Comparison of ENCODE assay signal across 8 cellular contexts in the genomic region with DNA sequence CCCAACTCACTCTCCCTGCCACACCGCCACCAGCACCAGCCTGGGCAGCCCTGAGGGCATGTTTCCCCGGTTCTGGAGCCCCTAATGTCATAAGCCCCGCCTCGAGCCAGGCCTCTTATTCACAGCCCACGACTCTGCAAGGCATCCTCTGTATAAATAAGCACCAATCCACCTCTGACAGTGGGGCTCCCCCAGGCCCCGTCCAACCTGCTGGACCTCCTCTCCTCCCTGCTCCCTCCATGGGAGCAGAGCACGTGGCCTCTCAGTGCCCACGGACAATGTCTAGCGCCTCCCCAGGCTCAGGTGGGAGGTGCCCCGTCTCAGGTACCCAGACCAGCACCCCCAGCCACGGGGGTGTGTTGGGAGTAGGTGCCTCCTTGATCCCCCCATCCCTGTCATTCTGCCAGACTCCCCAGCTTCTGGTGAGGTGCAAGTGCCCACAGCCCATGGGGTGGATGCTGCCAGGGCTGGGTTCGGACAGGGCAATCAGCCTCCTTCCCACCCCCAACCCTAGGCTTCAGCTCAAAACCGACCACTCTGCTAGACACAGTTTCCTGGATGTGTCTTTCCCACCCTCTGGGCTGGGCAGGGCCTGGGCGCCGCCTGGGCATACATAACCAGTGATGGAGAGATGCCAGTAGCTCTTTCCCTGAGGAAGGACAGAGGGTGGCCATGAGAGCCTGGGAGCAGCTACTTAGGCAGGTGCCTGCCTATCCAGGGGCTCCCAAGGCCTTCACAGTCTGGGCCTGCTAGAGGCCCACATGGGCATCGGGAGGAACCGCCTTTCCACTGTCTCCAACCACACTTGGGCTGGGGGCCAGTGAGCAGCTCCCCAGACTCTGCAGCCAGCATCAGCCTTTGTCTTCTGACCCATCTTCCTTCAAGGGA. TPM values are rescaled to one million over a fixed set of nuclear protein-coding genes. Genes with fewer than 3 reads are reported as not detected.
DNase-seq lines count a peak whose midpoint lies in the region; ATAC-seq and TF ChIP-seq lines count a peak whose summit lies in the region.

No MANE protein-coding gene starts in this region.

- no peaks in the 10 kb centered on the region for H4K20me1 ChIP-seq in smooth muscle cell (ENCODE audit: low read depth)

- H3K27ac ChIP-seq in smooth muscle cell (ENCODE audit: low read depth), result no peak overlapping the region

- no peaks in the 10 kb centered on the region for H3K9me3 ChIP-seq in smooth muscle cell (replicated peaks; ENCODE audit: low read depth)

- no peaks in the 10 kb centered on the region for H3F3A ChIP-seq in smooth muscle cell (ENCODE audit: low read depth)

- no peak for TF ChIP-seq CTCF in smooth muscle cell (IDR thresholded peaks at IDR 0.05; ENCODE audit: borderline replicate concordance, insufficient read depth, poor library complexity, severe bottlenecking)

- H3K9me3 Mint-ChIP-seq in activated T-cell treated with anti-CD3 and anti-CD28 coated beads, Interleukin-2, amount 50 U/mL, for 72 hours, result no peaks in the 10 kb centered on the region

- no peak overlapping the region for H3K4me3 ChIP-seq in smooth muscle cell

- DNase-seq in activated T-cell treated with anti-CD3 and anti-CD28 coated beads, Interleukin-2, amount 50 U/mL, for 72 hours, result no peak
- DNase-seq in activated T-cell treated with anti-CD3 and anti-CD28 coated beads, Interleukin-2, amount 50 U/mL, for 1 hour, result no peak
- DNase-seq in NCI-H69 (lab: John Stamatoyannopoulos, UW), result peak; percentile 23
- no peak for DNase-seq in smooth muscle cell (lab: John Stamatoyannopoulos, UW; ENCODE audit: unreplicated experiment)
- no peak for DNase-seq in kidney glomerular epithelial cell (lab: John Stamatoyannopoulos, UW)
- no peak for DNase-seq in UCSD-AML1 (lab: John Stamatoyannopoulos, UW; ENCODE audit: unreplicated experiment)

- no peak for ATAC-seq in activated T-cell treated with anti-CD3 and anti-CD28 coated beads, Interleukin-2, amount 50 U/mL, for 72 hours (replicated peaks in 1 of 2)
- peak; percentile 45 for ATAC-seq in esophagus mucosa
- ATAC-seq in GM18517 (IDR thresholded peaks at IDR 0.05; ENCODE audit: unreplicated experiment), result no peak

- peaks cover 50% of the 10 kb centered on the region for H3K27me3 Mint-ChIP-seq in activated T-cell treated with anti-CD3 and anti-CD28 coated beads, Interleukin-2, amount 50 U/mL, for 72 hours (ENCODE audit: low read depth)

- H3K36me3 Mint-ChIP-seq in activated T-cell treated with anti-CD3 and anti-CD28 coated beads, Interleukin-2, amount 50 U/mL, for 72 hours (ENCODE audit: insufficient read depth in 2 of 2), result peaks cover 0 to 4% of the 10 kb centered on the region in 2 donors

- no peaks in the 10 kb centered on the region for H3K36me3 ChIP-seq in smooth muscle cell (ENCODE audit: low read depth)

- no peaks in the 10 kb centered on the region for H3K79me2 ChIP-seq in smooth muscle cell (ENCODE audit: low read depth)

- WGBS in smooth muscle cell (ENCODE audit: low lambda C conversion rate), result 47% methylated on average over 17 of the region's 17 CpGs

- H3K9ac ChIP-seq in smooth muscle cell (ENCODE audit: low read depth), result no peak overlapping the region

- peaks cover 64% of the 10 kb centered on the region for H3K27me3 ChIP-seq in smooth muscle cell (ENCODE audit: low read depth)

- no peak overlapping the region for H2AFZ ChIP-seq in smooth muscle cell (ENCODE audit: low read depth)

- H3K4me3 Mint-ChIP-seq in activated T-cell treated with anti-CD3 and anti-CD28 coated beads, Interleukin-2, amount 50 U/mL, for 72 hours, result peak overlapping the region; percentile 78 to 82

- H3K27ac Mint-ChIP-seq in activated T-cell treated with anti-CD3 and anti-CD28 coated beads, Interleukin-2, amount 50 U/mL, for 72 hours, result no peak overlapping the region

- H3K4me2 ChIP-seq in smooth muscle cell, result peak overlapping the region; percentile 97

- H3K4me1 Mint-ChIP-seq in activated T-cell treated with anti-CD3 and anti-CD28 coated beads, Interleukin-2, amount 50 U/mL, for 72 hours (ENCODE audit: low read depth), result peaks cover 25% of the 10 kb centered on the region

- peaks cover 6% of the 10 kb centered on the region for H3K4me1 ChIP-seq in smooth muscle cell (ENCODE audit: low read depth)

RNA-seq across cellular contexts. Expression of a gene that starts 1.6 kb away (rescaled TPM):
- 1 to 10 TPM; 1.7 to 2.1 TPM for total RNA-seq in activated T-cell treated with anti-CD3 and anti-CD28 coated beads, Interleukin-2, amount 50 U/mL, for 72 hours
- total RNA-seq in esophagus mucosa, result not detected
- total RNA-seq in smooth muscle cell, result 0.04 and 1.2 TPM in 2 replicates
- polyA plus RNA-seq in smooth muscle cell, result 0.06 TPM in 1 of 2 replicates, not detected in the other

RNA-seq across cellular contexts. Expression of a gene that starts 20.4 kb away (rescaled TPM):
- 1 to 10 TPM; 8.1 to 9.1 TPM for total RNA-seq in activated T-cell treated with anti-CD3 and anti-CD28 coated beads, Interleukin-2, amount 50 U/mL, for 72 hours
- total RNA-seq in esophagus mucosa (0.28 TPM), smooth muscle cell (0.40 TPM in 1 of 2 replicates, not detected in the other)
- polyA plus RNA-seq in smooth muscle cell, result 0.50 TPM in 1 of 2 replicates, not detected in the other

RNA-seq across cellular contexts. Expression of a gene that starts 27.3 kb away (rescaled TPM):
- total RNA-seq in activated T-cell treated with anti-CD3 and anti-CD28 coated beads, Interleukin-2, amount 50 U/mL, for 72 hours, result 100 to 1,000 TPM; 340 to 388 TPM
- total RNA-seq in esophagus mucosa, result 1.8 TPM
- total RNA-seq in smooth muscle cell, result 48.7 and 55.3 TPM in 2 replicates
- polyA plus RNA-seq in smooth muscle cell, result 89.3 and 111 TPM in 2 replicates

Comparison
In these comparisons a context has a peak if more than half of its experiments do, and no peak if none do; other contexts are left out.
1. RNA of a gene that starts 27.3 kb away (total RNA-seq): 340 to 388 TPM in activated T-cell treated with anti-CD3 and anti-CD28 coated beads, Interleukin-2, amount 50 U/mL, for 72 hours and 48.7 to 55.3 TPM in smooth muscle cell; 1.8 TPM in esophagus mucosa (single experiment); every median in the first group is over 10 times any median in the second.